In genomic region chr21:45075606-45076244, GRCh38 we compare ENCODE assay signal across 8 cellular contexts. TPM values are rescaled to one million over a fixed set of nuclear protein-coding genes. Genes with fewer than 3 reads are reported as not detected.
DNase-seq lines count a peak whose midpoint lies in the region; ATAC-seq, FAIRE-seq and TF ChIP-seq lines count a peak whose summit lies in the region.

No MANE protein-coding gene starts in this region.

- H3K4me3 Mint-ChIP-seq in activated CD4-positive, alpha-beta T cell treated with anti-CD3 and anti-CD28 coated beads, Interleukin-2, amount 10 ng/mL, durations not matched to agents 7 days and 5 days = peak overlapping the region; percentile 83
- H3K4me3 Mint-ChIP-seq in activated naive CD8-positive, alpha-beta T cell treated with anti-CD3 and anti-CD28 coated beads, Interleukin-2, amount 10 ng/mL, durations not matched to agents 7 days and 5 days = peak overlapping the region; percentile 82

- H3K9ac ChIP-seq in kidney (ENCODE audit: low read length in 2 of 2) = peak overlapping the region in 1 of 2 donors; percentile 55

- H3K27ac ChIP-seq in kidney (ENCODE audit: low read depth in 2 of 2, low read length in 2 of 2) (no peak overlapping the region), testis (no peak overlapping the region)

- H3K9me3 ChIP-seq in kidney (ENCODE audit: control insufficient read depth in 1 of 2, low read length in 2 of 2) = no peaks in the 10 kb centered on the region
- no peaks in the 10 kb centered on the region for H3K9me3 ChIP-seq in testis

- H3K36me3 Mint-ChIP-seq in activated CD4-positive, alpha-beta T cell treated with anti-CD3 and anti-CD28 coated beads, Interleukin-2, amount 10 ng/mL, durations not matched to agents 7 days and 5 days (ENCODE audit: low read depth) = peaks cover 7% of the 10 kb centered on the region
- H3K36me3 Mint-ChIP-seq in activated naive CD8-positive, alpha-beta T cell treated with anti-CD3 and anti-CD28 coated beads, Interleukin-2, amount 10 ng/mL, durations not matched to agents 7 days and 5 days = peaks cover 2% of the 10 kb centered on the region

- POLR2A ChIA-PET in activated CD4-positive, alpha-beta T cell treated with anti-CD3 and anti-CD28 coated beads, Interleukin-2, amount 10 ng/mL, durations not matched to agents 7 days and 5 days (lab: Charles Lee) = no interaction called here
- POLR2A ChIA-PET in activated naive CD8-positive, alpha-beta T cell treated with anti-CD3 and anti-CD28 coated beads, Interleukin-2, amount 10 ng/mL, durations not matched to agents 7 days and 5 days (lab: Charles Lee) = no interaction called here

- TF ChIP-seq CTCF in kidney (IDR thresholded peaks at IDR 0.05; ENCODE audit: borderline replicate concordance, extremely low read depth, insufficient read depth) (no peak), testis (IDR thresholded peaks at IDR 0.05) (no peak)

- H3K27ac Mint-ChIP-seq in activated CD4-positive, alpha-beta T cell treated with anti-CD3 and anti-CD28 coated beads, Interleukin-2, amount 10 ng/mL, durations not matched to agents 7 days and 5 days = peak overlapping the region; percentile 79
- H3K27ac Mint-ChIP-seq in activated naive CD8-positive, alpha-beta T cell treated with anti-CD3 and anti-CD28 coated beads, Interleukin-2, amount 10 ng/mL, durations not matched to agents 7 days and 5 days = peak overlapping the region; percentile 71

- H3K36me3 ChIP-seq in kidney (ENCODE audit: control insufficient read depth in 1 of 2, insufficient read depth in 2 of 2, low read length in 2 of 2) (no peaks in the 10 kb centered on the region), testis (ENCODE audit: low read depth, missing control alignments) (no peaks in the 10 kb centered on the region)

- no peaks in the 10 kb centered on the region for H3K27me3 ChIP-seq in testis

- H3K4me3 ChIP-seq in kidney (ENCODE audit: low read length in 2 of 2) (peak overlapping the region; percentile 30 to 67), testis (peak overlapping the region; percentile 68 to 71)

- CTCF ChIA-PET in activated CD4-positive, alpha-beta T cell treated with anti-CD3 and anti-CD28 coated beads, Interleukin-2, amount 10 ng/mL, durations not matched to agents 7 days and 5 days (lab: Charles Lee) = interaction anchor here (0.8 to 2.1 kb wide), 3 partner anchors 26 to 78 kb away, joined by 3 to 7 read pairs (median 5); no protein-coding TSS in a partner anchor

- WGBS in testis, 2 donors = 28 to 31% methylated on average over 17 of the region's 17 CpGs

- no peaks in the 10 kb centered on the region for H3K9me3 Mint-ChIP-seq in activated CD4-positive, alpha-beta T cell treated with anti-CD3 and anti-CD28 coated beads, Interleukin-2, amount 10 ng/mL, durations not matched to agents 7 days and 5 days
- no peaks in the 10 kb centered on the region for H3K9me3 Mint-ChIP-seq in activated naive CD8-positive, alpha-beta T cell treated with anti-CD3 and anti-CD28 coated beads, Interleukin-2, amount 10 ng/mL, durations not matched to agents 7 days and 5 days

- DNase-seq in activated CD4-positive, alpha-beta T cell treated with anti-CD3 and anti-CD28 coated beads, Interleukin-2, amount 10 ng/mL, durations not matched to agents 7 days and 5 days = no peak
- no peak for DNase-seq in activated CD4-positive, alpha-beta T cell treated with anti-CD3 and anti-CD28 coated beads, Interleukin-2, amount 50 U/mL, for 4 hours
- DNase-seq in activated naive CD8-positive, alpha-beta T cell treated with anti-CD3 and anti-CD28 coated beads, Interleukin-2, amount 10 ng/mL, durations not matched to agents 7 days and 5 days = no peak
- no peak for DNase-seq in kidney
- no peak for DNase-seq in testis
- no peak for DNase-seq in NCI-H1105 treated with DMSO at 0.1 percent for 48 hours (lab: John Stamatoyannopoulos, UW)
- DNase-seq in sciatic nerve (ENCODE audit: low spot score) = no peak
- no peak for DNase-seq in NCI-H2081 (lab: John Stamatoyannopoulos, UW)

- peaks cover 59% of the 10 kb centered on the region for H3K4me1 Mint-ChIP-seq in activated CD4-positive, alpha-beta T cell treated with anti-CD3 and anti-CD28 coated beads, Interleukin-2, amount 10 ng/mL, durations not matched to agents 7 days and 5 days
- H3K4me1 Mint-ChIP-seq in activated naive CD8-positive, alpha-beta T cell treated with anti-CD3 and anti-CD28 coated beads, Interleukin-2, amount 10 ng/mL, durations not matched to agents 7 days and 5 days = peaks cover 51% of the 10 kb centered on the region

- no peak for TF ChIP-seq POLR2A in testis (IDR thresholded peaks at IDR 0.05)

- intact Hi-C loops in kidney (cut with DNase I) (no loop called here), testis (cut with DNase I; ENCODE audit: low total_unique reads) (no loop called here), sciatic nerve (cut with DNase I) (no loop called here)

- FAIRE-seq in kidney (lab: Jason Lieb, UNC) = no peak

- H3K27me3 Mint-ChIP-seq in activated CD4-positive, alpha-beta T cell treated with anti-CD3 and anti-CD28 coated beads, Interleukin-2, amount 10 ng/mL, durations not matched to agents 7 days and 5 days = no peaks in the 10 kb centered on the region
- no peaks in the 10 kb centered on the region for H3K27me3 Mint-ChIP-seq in activated naive CD8-positive, alpha-beta T cell treated with anti-CD3 and anti-CD28 coated beads, Interleukin-2, amount 10 ng/mL, durations not matched to agents 7 days and 5 days

- H3K4me1 ChIP-seq in kidney (ENCODE audit: control insufficient read depth in 1 of 2, insufficient read depth in 1 of 2, low read depth in 1 of 2, low read length in 2 of 2) = peaks cover 0 to 2% of the 10 kb centered on the region in 2 donors
- peaks cover 2% of the 10 kb centered on the region for H3K4me1 ChIP-seq in testis

- ATAC-seq in activated naive CD8-positive, alpha-beta T cell treated with anti-CD3 and anti-CD28 coated beads, Interleukin-2, amount 10 ng/mL, durations not matched to agents 7 days and 5 days (ENCODE audit: low read depth) = no peak
- no peak for ATAC-seq in sciatic nerve

RNA-seq across cellular contexts. Expression of gene ADARB1, which starts 1.3 kb away (rescaled TPM):
- 10 to 100 TPM; 43.3 to 45.4 TPM for total RNA-seq in activated CD4-positive, alpha-beta T cell treated with anti-CD3 and anti-CD28 coated beads, Interleukin-2, amount 10 ng/mL, durations not matched to agents 7 days and 5 days
- 10 to 100 TPM; 48.3 to 48.4 TPM for total RNA-seq in activated naive CD8-positive, alpha-beta T cell treated with anti-CD3 and anti-CD28 coated beads, Interleukin-2, amount 10 ng/mL, durations not matched to agents 7 days and 5 days
- 34.9 TPM for total RNA-seq in kidney
- 6.7 TPM for polyA plus RNA-seq in kidney (ENCODE audit: insufficient read depth, low read depth, low replicate concordance)
- total RNA-seq in testis = 10 to 100 TPM; 17.6 TPM
- polyA plus RNA-seq in testis (ENCODE audit: insufficient read depth, low read depth, low replicate concordance) = 23.0 TPM
- 35.0 TPM for total RNA-seq in sciatic nerve
